17 cellular contexts compared by ENCODE assay signal in the genomic region with DNA sequence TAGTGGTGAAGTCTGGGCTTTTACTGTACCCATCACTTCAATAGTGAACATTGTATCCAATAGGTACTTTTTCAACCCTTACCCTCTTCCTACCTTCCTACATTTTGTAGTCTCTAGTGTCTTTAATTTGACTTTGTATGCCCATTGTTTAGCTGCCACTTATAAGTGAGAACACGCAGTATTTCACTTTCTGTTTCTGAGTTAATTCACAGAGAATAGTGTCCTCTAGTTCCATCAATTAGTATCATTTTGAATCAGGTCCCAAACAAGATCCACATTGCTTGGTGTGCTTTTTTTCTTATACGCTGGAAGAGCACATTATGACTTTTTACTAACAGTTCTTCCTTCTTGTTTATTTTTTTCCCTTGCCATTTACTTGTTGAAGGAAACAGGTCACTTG.
DNase-seq lines count a peak whose midpoint lies in the region; ATAC-seq lines count a peak whose summit lies in the region.
"Had no signal": no experiment of that assay in that cellular context is flagged by ENCODE, and none has a peak within 500 bp of the region (broad histone marks: within the 10 kb centered on the region; RNA-seq: fewer than 3 reads in every experiment).

No MANE protein-coding gene starts in this region.

- H3K27ac ChIP-seq in caudate nucleus (ENCODE audit: low read depth, low read length) = no peak overlapping the region

- peak; percentile 29 for DNase-seq in medulla oblongata (ENCODE audit: extremely low spot score)
- no peak for DNase-seq in islet precursor cell
- no peak for DNase-seq in caudate nucleus (lab: John Stamatoyannopoulos, UW)
- DNase-seq: C1 segment of cervical spinal cord; CD8-positive, alpha-beta T cell; IMR-90; MV-4-11; NCI-H1694; NCI-H2081; NCI-H2171; NCI-H345; NCI-H524 had no signal

- ATAC-seq in GM18858 (IDR thresholded peaks at IDR 0.05; ENCODE audit: unreplicated experiment) (peak; percentile 66), GM19351 (IDR thresholded peaks at IDR 0.05; ENCODE audit: unreplicated experiment) (peak; percentile 58), HG03432 (IDR thresholded peaks at IDR 0.05; ENCODE audit: unreplicated experiment) (peak; percentile 64), HG03095 (IDR thresholded peaks at IDR 0.05; ENCODE audit: unreplicated experiment) (no peak)
- ATAC-seq: CD8-positive, alpha-beta T cell; Right ventricle myocardium inferior had no signal
